In genomic region chr22:48574776-48575566, GRCh38 we compare ENCODE assay signal across 2 cellular contexts.
A peak's percentile ranks its signal among the peaks of the same experiment; 100 is the strongest.
TF ChIP-seq lines count a peak whose summit lies in the region.

No MANE protein-coding gene starts in this region.

TF ChIP-seq in H1, 55 proteins besides CTCF, POLR2A, EP300 and RAD21 (continued from another document):
- TF ChIP-seq E2F6 (IDR thresholded peaks at IDR 0.05) (peak; percentile 67), JUND (IDR thresholded peaks at IDR 0.05; ENCODE audit: low read length) (no peak)

TF ChIP-seq in neural cell, 6 proteins besides CTCF, POLR2A, EP300 and RAD21 (continued from another document):
- TF ChIP-seq REST (IDR thresholded peaks at IDR 0.05; ENCODE audit: borderline replicate concordance) (no peak), SMC3 (conservative IDR thresholded peaks at IDR 0.05; ENCODE audit: poor library complexity) (peak; percentile 87)
